8 cellular contexts compared by ENCODE assay signal in genomic region chr12:9449657-9450126, GRCh38.
A peak's percentile ranks its signal among the peaks of the same experiment; 100 is the strongest.
DNase-seq lines count a peak whose midpoint lies in the region; ATAC-seq and TF ChIP-seq lines count a peak whose summit lies in the region.
"Not testable (repeated sequence)": the region's sequence is repeated elsewhere in the genome, so short reads cannot be mapped to it uniquely, and the experiment has no call there.

No MANE protein-coding gene starts in this region.

- H3K27ac ChIP-seq in Karpas-422 (ENCODE audit: low read length); OCI-LY7 (ENCODE audit: low read depth, low read length, poor library complexity, severe bottlenecking): not testable (repeated sequence)

- not testable (repeated sequence) for TF ChIP-seq CTCF in AG09309 (IDR thresholded peaks at IDR 0.05; ENCODE audit: control insufficient read depth, insufficient read depth, low read depth, low read length, missing control alignments); OCI-LY7 (conservative IDR thresholded peaks at IDR 0.05; ENCODE audit: low read length); activated B cell treated with CpG ODN at 0.5 μM for 24 hours (IDR thresholded peaks at IDR 0.05); neural crest cell (conservative IDR thresholded peaks at IDR 0.05)

- not testable (repeated sequence) for BruUV-seq in OCI-LY7 (replicated peaks; lab: Mats Ljungman, UMichigan)

- H4K20me1 ChIP-seq in Karpas-422 (ENCODE audit: insufficient read depth, low read depth, low read length); OCI-LY7 (ENCODE audit: insufficient read depth, low read length): not testable (repeated sequence)

- H3K4me1 ChIP-seq in Karpas-422 (ENCODE audit: low read length): not testable (repeated sequence)
- H3K4me1 ChIP-seq in OCI-LY7 (ENCODE audit: insufficient read depth, low read length, poor library complexity, severe bottlenecking): peaks cover 11% of the 10 kb centered on the region

- not testable (repeated sequence) for H3K9me3 Mint-ChIP-seq in activated B cell treated with CpG ODN at 0.5 μM for 24 hours; activated naive CD4-positive, alpha-beta T cell treated with anti-CD3 and anti-CD28 coated beads, Interleukin-2, amount 50 U/mL, for 72 hours; neural crest cell

- H3K36me3 Mint-ChIP-seq in activated B cell treated with CpG ODN at 0.5 μM for 24 hours (ENCODE audit: low read depth); neural crest cell (ENCODE audit: low read depth): not testable (repeated sequence)
- H3K36me3 Mint-ChIP-seq in activated naive CD4-positive, alpha-beta T cell treated with anti-CD3 and anti-CD28 coated beads, Interleukin-2, amount 50 U/mL, for 72 hours: peaks cover 19 to 29% of the 10 kb centered on the region in 2 donors

- not testable (repeated sequence) for H3K36me3 ChIP-seq in Karpas-422 (ENCODE audit: insufficient read depth, low read length); OCI-LY7 (ENCODE audit: insufficient read depth, low read length)

- not testable (repeated sequence) for H3K9ac ChIP-seq in Karpas-422 (ENCODE audit: low read length)

- not testable (repeated sequence) for H2AFZ ChIP-seq in Karpas-422 (ENCODE audit: low read length); OCI-LY7 (ENCODE audit: low read length)

- H3K4me2 ChIP-seq in Karpas-422 (ENCODE audit: low read depth, low read length, poor library complexity, severe bottlenecking): not testable (repeated sequence)
- peak overlapping the region; percentile 76 for H3K4me2 ChIP-seq in OCI-LY7 (ENCODE audit: low read length)

- peak overlapping the region; percentile 35 for H3K4me3 Mint-ChIP-seq in activated B cell treated with CpG ODN at 0.5 μM for 24 hours
- peak overlapping the region; percentile 99 for H3K4me3 Mint-ChIP-seq in neural crest cell

- intact Hi-C loops in OCI-LY7 (cut with micrococcal nuclease; ENCODE audit: unreplicated experiment); activated B cell treated with CpG ODN at 0.5 μM for 24 hours (cut with micrococcal nuclease): not testable (repeated sequence)

- peak overlapping the region; percentile 59 for H3K27ac Mint-ChIP-seq in activated B cell treated with CpG ODN at 0.5 μM for 24 hours
- peak overlapping the region; percentile 55 to 92 for H3K27ac Mint-ChIP-seq in activated naive CD4-positive, alpha-beta T cell treated with anti-CD3 and anti-CD28 coated beads, Interleukin-2, amount 50 U/mL, for 72 hours
- H3K27ac Mint-ChIP-seq in neural crest cell (ENCODE audit: unreplicated experiment): not testable (repeated sequence)

- CTCF ChIA-PET in OCI-LY7 (lab: Charles Lee; ENCODE audit: unreplicated experiment); activated B cell treated with CpG ODN at 0.5 μM for 24 hours (lab: Charles Lee): not testable (repeated sequence)

- H3K9me2 ChIP-seq in Karpas-422 (replicated peaks; ENCODE audit: insufficient read depth, low read length); OCI-LY7 (ENCODE audit: insufficient read depth, low read length): not testable (repeated sequence)

- peak overlapping the region; percentile 2 for H3K4me3 ChIP-seq in AG09309 (ENCODE audit: control insufficient read depth, low read depth, low read length)
- not testable (repeated sequence) for H3K4me3 ChIP-seq in Karpas-422 (ENCODE audit: low read length)
- H3K4me3 ChIP-seq in OCI-LY7 (ENCODE audit: low read depth, low read length, poor library complexity, severe bottlenecking): peak overlapping the region; percentile 81

- DNase-seq in AG09309 (ENCODE audit: low read depth); activated B cell treated with CpG ODN at 0.5 μM for 24 hours; activated naive CD4-positive, alpha-beta T cell treated with anti-CD3 and anti-CD28 coated beads, Interleukin-2, amount 50 U/mL, for 72 hours (ENCODE audit: low spot score in 2 of 2); neural crest cell (ENCODE audit: low read depth, low spot score): not testable (repeated sequence)
- DNase-seq in EL (peak; percentile 22), Karpas-422 (peak; percentile 47), OCI-LY7 (ENCODE audit: low spot score) (peak; percentile 20), fibroblast of peridontal ligament (ENCODE audit: extremely low read depth) (peak; percentile 45)

- H3K27me3 Mint-ChIP-seq in activated B cell treated with CpG ODN at 0.5 μM for 24 hours; neural crest cell (ENCODE audit: low read depth): not testable (repeated sequence)

- POLR2A ChIA-PET in OCI-LY7 (lab: Charles Lee): interaction anchor here (0.6 to 1.3 kb wide), 3 partner anchors 18 to 238 kb away, joined by 3 to 5 read pairs (median 4); no protein-coding TSS in a partner anchor
- POLR2A ChIA-PET in activated B cell treated with CpG ODN at 0.5 μM for 24 hours (lab: Charles Lee): not testable (repeated sequence)

- not testable (repeated sequence) for H3K27me3 ChIP-seq in Karpas-422 (ENCODE audit: low read length)

- ATAC-seq in activated B cell treated with CpG ODN at 0.5 μM for 24 hours (ENCODE audit: low read depth); activated naive CD4-positive, alpha-beta T cell treated with anti-CD3 and anti-CD28 coated beads, Interleukin-2, amount 50 U/mL, for 72 hours: not testable (repeated sequence)

- H3K79me2 ChIP-seq in Karpas-422 (ENCODE audit: low read length); OCI-LY7 (ENCODE audit: insufficient read depth, low read depth, low read length): not testable (repeated sequence)

- H3K4me1 Mint-ChIP-seq in activated B cell treated with CpG ODN at 0.5 μM for 24 hours: peaks cover 19% of the 10 kb centered on the region
- H3K4me1 Mint-ChIP-seq in neural crest cell: peaks cover 25% of the 10 kb centered on the region

- not testable (repeated sequence) for H3K9me3 ChIP-seq in Karpas-422 (ENCODE audit: low read length); OCI-LY7 (ENCODE audit: low read length)
